In genomic region chr9:64057553-64057952, GRCh38 we compare ENCODE assay signal across 27 cellular contexts.
DNase-seq lines count a peak whose midpoint lies in the region; ATAC-seq and TF ChIP-seq lines count a peak whose summit lies in the region.
"Had no signal": no experiment of that assay in that cellular context is flagged by ENCODE, and none has a peak within 500 bp of the region (broad histone marks: within the 10 kb centered on the region; RNA-seq: fewer than 3 reads in every experiment).

No MANE protein-coding gene starts in this region.

- H3K9ac ChIP-seq in SK-N-SH, result no peak overlapping the region
- H3K9ac ChIP-seq: BLaER1; BLaER1 treated with 17β-estradiol and CSF1 and Interleukin-3, amounts not matched to agents 10 nM and 100 nM had no signal

- CTCF ChIA-PET in SK-N-SH (lab: Yijun Ruan, JAX), result no interaction called here

- H3K79me2 ChIP-seq in SK-N-SH (ENCODE audit: insufficient read depth), result no peaks in the 10 kb centered on the region

- no peak; a peak in 1 of 4 replicates for TF ChIP-seq EP300 in SK-N-SH (IDR thresholded peaks at IDR 0.05; ENCODE audit: borderline replicate concordance in 1 of 2, low read depth in 1 of 2, low read length in 1 of 2)

- WGBS in SK-N-SH (ENCODE audit: low lambda C conversion rate), result 49% methylated on average over 4 of the region's 4 CpGs

- no peak overlapping the region for H2AFZ ChIP-seq in SK-N-SH (ENCODE audit: low read depth)

- no peak overlapping the region for H3K4me3 ChIP-seq in SK-N-SH (ENCODE audit: low read depth in 2 of 2, low read length in 1 of 2)
- H3K4me3 ChIP-seq: A549; BLaER1; BLaER1 treated with 17β-estradiol and CSF1 and Interleukin-3, amounts not matched to agents 10 nM and 100 nM had no signal

- no peaks in the 10 kb centered on the region for H3K36me3 ChIP-seq in SK-N-SH (replicated peaks in 1 of 2; ENCODE audit: control insufficient read depth in 1 of 2, insufficient read depth in 2 of 2, low read length in 1 of 2)
- H3K36me3 ChIP-seq: BE2C; BLaER1; BLaER1 treated with 17β-estradiol and CSF1 and Interleukin-3, amounts not matched to agents 10 nM and 100 nM had no signal

- TF ChIP-seq CTCF in SK-N-SH (IDR thresholded peaks at IDR 0.05), result no peak

- no peaks in the 10 kb centered on the region for H4K20me1 ChIP-seq in SK-N-SH (ENCODE audit: insufficient read depth)
- H4K20me1 ChIP-seq: BLaER1; BLaER1 treated with 17β-estradiol and CSF1 and Interleukin-3, amounts not matched to agents 10 nM and 100 nM had no signal

- H3K9me3 ChIP-seq in SK-N-SH, result no peaks in the 10 kb centered on the region
- H3K9me3 ChIP-seq: A549; BE2C; BLaER1; BLaER1 treated with 17β-estradiol and CSF1 and Interleukin-3, amounts not matched to agents 10 nM and 100 nM; Caco-2 had no signal

- peaks cover 0 to 12% of the 10 kb centered on the region in 2 experiments; a peak in 2 of 4 replicates for H3K4me1 ChIP-seq in SK-N-SH (ENCODE audit: control insufficient read depth in 1 of 2, insufficient read depth in 2 of 2, low read depth in 1 of 2, low read length in 1 of 2)
- H3K4me1 ChIP-seq: A549; BE2C; BLaER1; BLaER1 treated with 17β-estradiol and CSF1 and Interleukin-3, amounts not matched to agents 10 nM and 100 nM; Caco-2 had no signal

- no peak for DNase-seq in SK-N-SH
- DNase-seq: 8988T; ACHN; AML-193; BE2C; C1 segment of cervical spinal cord; Caco-2; Calu3; CD4-positive, alpha-beta memory T cell; CD4-positive, alpha-beta T cell; CD4-positive, CD25-positive, alpha-beta regulatory T cell; CD8-positive, alpha-beta memory T cell; CD8-positive, alpha-beta T cell; COR-L47; DMS 273 treated with DMSO at 0.1 percent for 48 hours; DMS153; DMS53; DMS79; DMS79 treated with DMSO at 0.1 percent for 48 hours; DND-41; EL had no signal

- H3K27me3 ChIP-seq in SK-N-SH (ENCODE audit: insufficient read depth), result no peaks in the 10 kb centered on the region
- H3K27me3 ChIP-seq: BE2C; BLaER1; BLaER1 treated with 17β-estradiol and CSF1 and Interleukin-3, amounts not matched to agents 10 nM and 100 nM had no signal

- TF ChIP-seq RAD21 in SK-N-SH (IDR thresholded peaks at IDR 0.05; ENCODE audit: low read length), result no peak

- H3K9me2 ChIP-seq in SK-N-SH, result no peaks in the 10 kb centered on the region

- H3F3A ChIP-seq in SK-N-SH (replicated peaks; ENCODE audit: insufficient read depth), result no peaks in the 10 kb centered on the region

- no peak overlapping the region for H3K4me2 ChIP-seq in SK-N-SH
- H3K4me2 ChIP-seq: A549; BLaER1; BLaER1 treated with 17β-estradiol and CSF1 and Interleukin-3, amounts not matched to agents 10 nM and 100 nM had no signal

- POLR2A ChIA-PET in SK-N-SH (lab: Yijun Ruan, JAX), result no interaction called here

- no peak for ATAC-seq in SK-N-SH treated with all-trans-retinoic acid at 6 μM for 48 hours
- ATAC-seq: A549; CD8-positive, alpha-beta T cell had no signal

- H3K27ac ChIP-seq in SK-N-SH (ENCODE audit: low read depth in 2 of 2, low read length in 1 of 2), result peak overlapping the region in 1 of 2 experiments; percentile 88; a peak in 2 of 4 replicates
- H3K27ac ChIP-seq: 22Rv1; A549; BLaER1; BLaER1 treated with 17β-estradiol and CSF1 and Interleukin-3, amounts not matched to agents 10 nM and 100 nM; C4-2B had no signal

TF ChIP-seq in SK-N-SH, 30 proteins besides CTCF, POLR2A, EP300 and RAD21:
- TF ChIP-seq GATA2 (CRISPR knock-in tag; IDR thresholded peaks at IDR 0.05) (peak; percentile 68; the same call in 1 of the 2 replicates), MXI1 (IDR thresholded peaks at IDR 0.05; ENCODE audit: low read depth, low read length) (no peak)

TF ChIP-seq in SK-N-SH treated with all-trans-retinoic acid at 6 μM for 48 hours, 23 proteins besides CTCF, POLR2A, EP300 and RAD21:
- TF ChIP-seq CSRNP3 (CRISPR knock-in tag; IDR thresholded peaks at IDR 0.05) (no peak), ZNF565 (CRISPR knock-in tag; conservative IDR thresholded peaks at IDR 0.05; ENCODE audit: low read depth) (no peak), ZC3H10 (CRISPR knock-in tag; IDR thresholded peaks at IDR 0.05) (no peak), PPARA (CRISPR knock-in tag; IDR thresholded peaks at IDR 0.05; ENCODE audit: borderline replicate concordance) (no peak)
